In the genomic region with DNA sequence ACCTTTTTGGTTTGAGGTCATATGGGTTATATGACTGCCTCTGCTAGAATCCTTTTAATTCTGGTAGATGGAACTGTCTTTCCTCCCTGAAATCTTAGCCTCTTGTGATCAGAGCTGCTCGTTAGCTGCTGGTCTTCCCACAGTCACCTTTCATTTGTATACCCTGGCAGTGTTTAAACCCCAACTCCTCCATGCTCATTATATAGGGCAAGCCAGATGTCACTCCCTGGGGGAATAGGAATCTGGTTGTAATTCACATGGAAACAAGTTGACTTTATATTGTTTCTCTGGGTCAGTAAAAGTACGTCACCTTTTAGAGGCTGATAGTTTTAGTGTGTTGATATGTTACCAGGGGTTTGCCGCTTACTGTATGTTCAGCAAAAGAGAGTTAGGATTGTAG, we compare ENCODE assay signal across 23 cellular contexts.
A peak's percentile ranks its signal among the peaks of the same experiment; 100 is the strongest.
DNase-seq lines count a peak whose midpoint lies in the region; ATAC-seq and TF ChIP-seq lines count a peak whose summit lies in the region.
"Had no signal": no experiment of that assay in that cellular context is flagged by ENCODE, and none has a peak within 500 bp of the region (broad histone marks: within the 10 kb centered on the region; RNA-seq: fewer than 3 reads in every experiment).

No MANE protein-coding gene starts in this region.

- no peaks in the 10 kb centered on the region for H3K36me3 Mint-ChIP-seq in WTC11
- H3K36me3 Mint-ChIP-seq in memory B cell: peaks cover 14% of the 10 kb centered on the region
- H3K36me3 Mint-ChIP-seq in stimulated activated naive B cell treated with anti-CD40 and anti-IgM and Interleukin-4, amounts not matched to agents 10 μg/mL and 1 μg/mL and 100 μg/mL, for 72 hours: peaks cover 35 to 50% of the 10 kb centered on the region in 2 donors

- CTCF ChIA-PET in WTC11 (lab: Charles Lee): interaction anchor here (0.8 to 1.3 kb wide), 2 partner anchors 9 to 37 kb away, joined by 3 to 4 read pairs; no protein-coding TSS in a partner anchor

- no peak overlapping the region for H3K4me3 Mint-ChIP-seq in WTC11
- H3K4me3 Mint-ChIP-seq in memory B cell: no peak overlapping the region
- peak overlapping the region; percentile 26 to 73 for H3K4me3 Mint-ChIP-seq in stimulated activated naive B cell treated with anti-CD40 and anti-IgM and Interleukin-4, amounts not matched to agents 10 μg/mL and 1 μg/mL and 100 μg/mL, for 72 hours
- H3K4me3 Mint-ChIP-seq: activated CD4-positive, alpha-beta memory T cell treated with anti-CD3 and anti-CD28 coated beads for 36 hours; activated T-helper 17 cell treated with anti-CD3 and anti-CD28 coated beads, Interleukin-2, amount 50 U/mL, for 72 hours had no signal

- POLR2A ChIA-PET in WTC11 (lab: Charles Lee): no interaction called here

- H3K27ac Mint-ChIP-seq in WTC11: peak overlapping the region; percentile 33; the same call in 1 of the 2 replicates
- H3K27ac Mint-ChIP-seq in memory B cell: peak overlapping the region; percentile 56
- H3K27ac Mint-ChIP-seq in stimulated activated naive B cell treated with anti-CD40 and anti-IgM and Interleukin-4, amounts not matched to agents 10 μg/mL and 1 μg/mL and 100 μg/mL, for 72 hours: peak overlapping the region; percentile 88
- H3K27ac Mint-ChIP-seq: activated CD4-positive, alpha-beta memory T cell treated with anti-CD3 and anti-CD28 coated beads for 36 hours; activated T-helper 17 cell treated with anti-CD3 and anti-CD28 coated beads, Interleukin-2, amount 50 U/mL, for 72 hours had no signal

- TF ChIP-seq CTCF in HFF-Myc (IDR thresholded peaks at IDR 0.05; ENCODE audit: low read depth, low read length, missing control alignments): no peak
- TF ChIP-seq CTCF in WTC11 (IDR thresholded peaks at IDR 0.05): no peak

- no peaks in the 10 kb centered on the region for H3K27me3 Mint-ChIP-seq in WTC11 (ENCODE audit: low read depth)
- no peaks in the 10 kb centered on the region for H3K27me3 Mint-ChIP-seq in memory B cell
- H3K27me3 Mint-ChIP-seq in stimulated activated naive B cell treated with anti-CD40 and anti-IgM and Interleukin-4, amounts not matched to agents 10 μg/mL and 1 μg/mL and 100 μg/mL, for 72 hours: no peaks in the 10 kb centered on the region
- H3K27me3 Mint-ChIP-seq: activated CD4-positive, alpha-beta memory T cell treated with anti-CD3 and anti-CD28 coated beads for 36 hours; activated T-helper 17 cell treated with anti-CD3 and anti-CD28 coated beads, Interleukin-2, amount 50 U/mL, for 72 hours had no signal

- no peak overlapping the region for H3K4me3 ChIP-seq in HFF-Myc (replicated peaks; ENCODE audit: low read depth, low read length)
- H3K4me3 ChIP-seq: esophagus squamous epithelium, Peyer's patch, upper lobe of left lung had no signal

- ATAC-seq in WTC11 (peak; percentile 84), memory B cell (ENCODE audit: low read depth) (no peak), GM21825 (IDR thresholded peaks at IDR 0.05; ENCODE audit: unreplicated experiment) (no peak)
- ATAC-seq in stimulated activated naive B cell treated with anti-CD40 and anti-IgM and Interleukin-4, amounts not matched to agents 10 μg/mL and 1 μg/mL and 100 μg/mL, for 72 hours (replicated peaks): no peak
- ATAC-seq: activated CD4-positive, CD25-positive, alpha-beta regulatory T cell treated with anti-CD3 and anti-CD28 coated beads, Interleukin-2, amount 50 U/mL, for 24 hours; activated T-helper 17 cell treated with anti-CD3 and anti-CD28 coated beads, Interleukin-2, amount 50 U/mL, for 72 hours; left colon had no signal

- H3K9me3 Mint-ChIP-seq in WTC11 (peaks cover 4% of the 10 kb centered on the region; the same call in 1 of the 2 replicates), memory B cell (peaks cover 1% of the 10 kb centered on the region)
- H3K9me3 Mint-ChIP-seq in stimulated activated naive B cell treated with anti-CD40 and anti-IgM and Interleukin-4, amounts not matched to agents 10 μg/mL and 1 μg/mL and 100 μg/mL, for 72 hours: peaks cover 0 to 9% of the 10 kb centered on the region in 2 donors
- H3K9me3 Mint-ChIP-seq: activated CD4-positive, alpha-beta memory T cell treated with anti-CD3 and anti-CD28 coated beads for 36 hours; activated T-helper 17 cell treated with anti-CD3 and anti-CD28 coated beads, Interleukin-2, amount 50 U/mL, for 72 hours had no signal

- DNase-seq in HFF-Myc (ENCODE audit: extremely low read depth, low read depth) (peak; percentile 30), WTC11 (ENCODE audit: low spot score) (no peak), memory B cell (ENCODE audit: low spot score in 2 of 2) (no peak), NOMO-1 (lab: John Stamatoyannopoulos, UW; ENCODE audit: unreplicated experiment in 2 of 2) (no peak), EL (no peak)
- no peak for DNase-seq in stimulated activated naive B cell treated with anti-CD40 and anti-IgM and Interleukin-4, amounts not matched to agents 10 μg/mL and 1 μg/mL and 100 μg/mL, for 72 hours
- DNase-seq: activated CD4-positive, alpha-beta memory T cell treated with anti-CD3 and anti-CD28 coated beads for 36 hours; activated CD8-positive, alpha-beta memory T cell treated with anti-CD3 and anti-CD28 coated beads, Interleukin-2, amount 50 U/mL, for 48 hours; activated naive CD4-positive, alpha-beta T cell treated with anti-CD3 and anti-CD28 coated beads, Interleukin-2, amount 50 U/mL, for 16 hours; esophagus squamous epithelium; IMR-90; left colon; NCI-H1694 treated with DMSO at 0.1 percent for 48 hours; Peyer's patch; retina; SIG-M5; small intestine; stimulated activated CD4-positive, alpha-beta T cell treated with anti-CD3 and anti-CD28 coated beads, Interleukin-1b, Interleukin-23, amount 100 ng/mL, for 48 hours; T-helper 1 cell; upper lobe of left lung had no signal

- H3K4me1 Mint-ChIP-seq in WTC11: peaks cover 20% of the 10 kb centered on the region
- peaks cover 56% of the 10 kb centered on the region for H3K4me1 Mint-ChIP-seq in memory B cell
- peaks cover 54 to 95% of the 10 kb centered on the region in 2 donors for H3K4me1 Mint-ChIP-seq in stimulated activated naive B cell treated with anti-CD40 and anti-IgM and Interleukin-4, amounts not matched to agents 10 μg/mL and 1 μg/mL and 100 μg/mL, for 72 hours
- H3K4me1 Mint-ChIP-seq: activated T-helper 17 cell treated with anti-CD3 and anti-CD28 coated beads, Interleukin-2, amount 50 U/mL, for 72 hours had no signal

TF ChIP-seq in WTC11, 78 proteins besides CTCF, POLR2A, EP300 and RAD21 (continues in another document):
- TF ChIP-seq RORB (CRISPR knock-in tag; IDR thresholded peaks at IDR 0.05) (no peak), ZNF396 (CRISPR knock-in tag; IDR thresholded peaks at IDR 0.05; ENCODE audit: borderline replicate concordance) (no peak), NFYB (CRISPR knock-in tag; conservative IDR thresholded peaks at IDR 0.05; ENCODE audit: low read depth) (no peak), GTF2I (CRISPR knock-in tag; conservative IDR thresholded peaks at IDR 0.05) (no peak), ELF4 (CRISPR knock-in tag; IDR thresholded peaks at IDR 0.05; ENCODE audit: low read depth) (no peak), ZNF219 (CRISPR knock-in tag; IDR thresholded peaks at IDR 0.05; ENCODE audit: borderline replicate concordance) (no peak), ZNF423 (CRISPR knock-in tag; IDR thresholded peaks at IDR 0.05) (no peak)
- TF ChIP-seq, protein P1, sequence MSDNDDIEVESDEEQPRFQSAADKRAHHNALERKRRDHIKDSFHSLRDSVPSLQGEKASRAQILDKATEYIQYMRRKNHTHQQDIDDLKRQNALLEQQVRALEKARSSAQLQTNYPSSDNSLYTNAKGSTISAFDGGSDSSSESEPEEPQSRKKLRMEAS (CRISPR knock-in tag; IDR thresholded peaks at IDR 0.05): no peak
- TF ChIP-seq, protein P2, sequence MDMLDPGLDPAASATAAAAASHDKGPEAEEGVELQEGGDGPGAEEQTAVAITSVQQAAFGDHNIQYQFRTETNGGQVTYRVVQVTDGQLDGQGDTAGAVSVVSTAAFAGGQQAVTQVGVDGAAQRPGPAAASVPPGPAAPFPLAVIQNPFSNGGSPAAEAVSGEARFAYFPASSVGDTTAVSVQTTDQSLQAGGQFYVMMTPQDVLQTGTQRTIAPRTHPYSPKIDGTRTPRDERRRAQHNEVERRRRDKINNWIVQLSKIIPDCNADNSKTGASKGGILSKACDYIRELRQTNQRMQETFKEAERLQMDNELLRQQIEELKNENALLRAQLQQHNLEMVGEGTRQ (CRISPR knock-in tag; IDR thresholded peaks at IDR 0.05): no peak
- TF ChIP-seq, protein P3, sequence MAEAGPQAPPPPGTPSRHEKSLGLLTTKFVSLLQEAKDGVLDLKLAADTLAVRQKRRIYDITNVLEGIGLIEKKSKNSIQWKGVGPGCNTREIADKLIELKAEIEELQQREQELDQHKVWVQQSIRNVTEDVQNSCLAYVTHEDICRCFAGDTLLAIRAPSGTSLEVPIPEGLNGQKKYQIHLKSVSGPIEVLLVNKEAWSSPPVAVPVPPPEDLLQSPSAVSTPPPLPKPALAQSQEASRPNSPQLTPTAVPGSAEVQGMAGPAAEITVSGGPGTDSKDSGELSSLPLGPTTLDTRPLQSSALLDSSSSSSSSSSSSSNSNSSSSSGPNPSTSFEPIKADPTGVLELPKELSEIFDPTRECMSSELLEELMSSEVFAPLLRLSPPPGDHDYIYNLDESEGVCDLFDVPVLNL (CRISPR knock-in tag; IDR thresholded peaks at IDR 0.05; ENCODE audit: borderline replicate concordance, low read depth): no peak
- TF ChIP-seq, protein P4, sequence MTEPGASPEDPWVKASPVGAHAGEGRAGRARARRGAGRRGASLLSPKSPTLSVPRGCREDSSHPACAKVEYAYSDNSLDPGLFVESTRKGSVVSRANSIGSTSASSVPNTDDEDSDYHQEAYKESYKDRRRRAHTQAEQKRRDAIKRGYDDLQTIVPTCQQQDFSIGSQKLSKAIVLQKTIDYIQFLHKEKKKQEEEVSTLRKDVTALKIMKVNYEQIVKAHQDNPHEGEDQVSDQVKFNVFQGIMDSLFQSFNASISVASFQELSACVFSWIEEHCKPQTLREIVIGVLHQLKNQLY (CRISPR knock-in tag; IDR thresholded peaks at IDR 0.05): no peak

Comparison
In these comparisons a context has a peak if more than half of its experiments do, and no peak if none do; other contexts are left out.
1. H3K27ac Mint-ChIP-seq: peak in every context shown above with its lines; median percentile 88 in stimulated activated naive B cell treated with anti-CD40 and anti-IgM and Interleukin-4, amounts not matched to agents 10 μg/mL and 1 μg/mL and 100 μg/mL, for 72 hours; 56 in memory B cell; 33 in WTC11.
2. H3K4me3 Mint-ChIP-seq: peak in stimulated activated naive B cell treated with anti-CD40 and anti-IgM and Interleukin-4, amounts not matched to agents 10 μg/mL and 1 μg/mL and 100 μg/mL, for 72 hours (2 of 2); none in WTC11 (single experiment) and memory B cell (single experiment).